1 cellular context compared by ENCODE assay signal in genomic region chr17:61454095-61454931, GRCh38.
TF ChIP-seq lines count a peak whose summit lies in the region.

No MANE protein-coding gene starts in this region.

TF ChIP-seq in WTC11, 78 proteins besides CTCF, POLR2A, EP300 and RAD21 (continued from another document):
- no peak for TF ChIP-seq ATF2 (CRISPR knock-in tag; IDR thresholded peaks at IDR 0.05; ENCODE audit: borderline replicate concordance, low read depth)
- no peak for TF ChIP-seq ZMAT4 (CRISPR knock-in tag; IDR thresholded peaks at IDR 0.05)
- no peak for TF ChIP-seq ETV6 (CRISPR knock-in tag; IDR thresholded peaks at IDR 0.05)
- TF ChIP-seq ZSCAN18 (CRISPR knock-in tag; IDR thresholded peaks at IDR 0.05) = no peak
TF ChIP-seq in WTC11: peak in this region for 0.
